In the genomic region with DNA sequence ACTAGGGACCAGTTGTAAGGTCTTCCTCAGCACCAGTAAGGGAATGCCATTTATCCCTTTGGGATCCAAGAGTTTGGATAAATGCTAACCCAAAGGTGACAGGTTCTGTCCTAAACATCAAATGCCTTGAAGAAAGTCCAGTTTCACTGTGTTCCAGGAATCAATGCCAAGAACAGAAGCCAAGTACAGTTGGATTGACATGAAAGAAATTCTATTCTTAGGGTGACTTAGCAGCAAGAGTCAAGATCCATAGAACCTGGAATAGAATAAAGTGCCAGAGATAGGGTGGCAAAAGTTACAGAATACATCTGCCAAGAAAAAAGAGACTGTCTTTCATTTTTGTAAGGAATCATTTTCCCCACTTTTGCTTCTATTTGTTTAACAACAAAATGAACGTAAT, we compare ENCODE assay signal across 8 cellular contexts.
"Had no signal": no experiment of that assay in that cellular context is flagged by ENCODE, and none has a peak within 500 bp of the region (broad histone marks: within the 10 kb centered on the region; RNA-seq: fewer than 3 reads in every experiment).

No MANE protein-coding gene starts in this region.

- H3K36me3 ChIP-seq: HAP-1 had no signal

- H2AFZ ChIP-seq: GM23248 had no signal

- H3K27ac ChIP-seq: GM23248, HL-60 had no signal

- H3K4me1 ChIP-seq: HAP-1 had no signal

- ATAC-seq: HCT116, HepG2 had no signal

- H3K4me3 ChIP-seq: GM23248, HAP-1 had no signal

- H3K9me3 ChIP-seq: HAP-1 had no signal

- DNase-seq: GM23248, GOT3, H7, HFFc6 had no signal
